ENCODE assay signal across 18 cellular contexts in genomic region chr9:117415584-117415937, GRCh38.
DNase-seq lines count a peak whose midpoint lies in the region; ATAC-seq and FAIRE-seq lines count a peak whose summit lies in the region.
"Had no signal": no experiment of that assay in that cellular context is flagged by ENCODE, and none has a peak within 500 bp of the region (broad histone marks: within the 10 kb centered on the region; RNA-seq: fewer than 3 reads in every experiment).

No MANE protein-coding gene starts in this region.

- peaks cover 7% of the 10 kb centered on the region; the same call in 1 of the 2 replicates for H3K4me1 ChIP-seq in iPS-20b (ENCODE audit: insufficient read depth, low read length)

- no peak overlapping the region for H3K27ac ChIP-seq in iPS-20b (ENCODE audit: low read length)
- H3K27ac ChIP-seq in substantia nigra (ENCODE audit: low read depth, low read length, poor library complexity, severe bottlenecking), result peak overlapping the region; percentile 36
- H3K27ac ChIP-seq: brain microvascular endothelial cell, gastrocnemius medialis, transverse colon had no signal

- no peaks in the 10 kb centered on the region for H3K9me3 ChIP-seq in iPS-20b (ENCODE audit: insufficient read depth, low read depth, low read length)
- H3K9me3 ChIP-seq: gastrocnemius medialis, transverse colon had no signal

- H3K36me3 ChIP-seq in iPS-20b (ENCODE audit: insufficient read depth, low read depth, low read length), result no peaks in the 10 kb centered on the region
- H3K36me3 ChIP-seq: brain microvascular endothelial cell, gastrocnemius medialis, transverse colon had no signal

- FAIRE-seq in HTR-8/SVneo (lab: Jason Lieb, UNC) (no peak), RCC 7860 (lab: Jason Lieb, UNC) (no peak)
- FAIRE-seq: A204.1 had no signal

- H3K27me3 ChIP-seq in iPS-20b (ENCODE audit: insufficient read depth, low read length), result peaks cover 83% of the 10 kb centered on the region

- DNase-seq in DMS53 (lab: John Stamatoyannopoulos, UW) (peak; percentile 12), DMS53 treated with DMSO at 0.1 percent for 48 hours (lab: John Stamatoyannopoulos, UW; ENCODE audit: unreplicated experiment) (no peak), astrocyte of the hippocampus (ENCODE audit: low read depth, low spot score) (peak; percentile 7), substantia nigra (lab: John Stamatoyannopoulos, UW) (peak in 4 of 49 donors; percentile 6 to 40 (median 18)), HTR-8/SVneo (ENCODE audit: insufficient read length, low spot score) (no peak), RCC 7860 (ENCODE audit: low spot score) (no peak)
- DNase-seq: activated naive CD4-positive, alpha-beta T cell; brain microvascular endothelial cell; effector memory CD4-positive, alpha-beta T cell; gastrocnemius medialis; naive thymus-derived CD4-positive, alpha-beta T cell; NCI-H2107; SIG-M5; stimulated activated CD4-positive, alpha-beta T cell treated with anti-CD3 and anti-CD28 coated beads, Interleukin-1b, Interleukin-23, amount 100 ng/mL, for 48 hours; transverse colon had no signal

- ATAC-seq in GM21619 (IDR thresholded peaks at IDR 0.05; ENCODE audit: unreplicated experiment), result no peak
- ATAC-seq: naive thymus-derived CD4-positive, alpha-beta T cell had no signal

- H3K9ac ChIP-seq in iPS-20b (ENCODE audit: low read depth, low read length), result peak overlapping the region; percentile 8; the same call in 1 of the 2 replicates

- H3K4me3 ChIP-seq in iPS-20b (ENCODE audit: low read length), result peak overlapping the region; percentile 67

Comparison
In these comparisons a context has a peak if more than half of its experiments do, and no peak if none do; other contexts are left out.
1. DNase-seq: peak in DMS53 (single experiment) and astrocyte of the hippocampus (single experiment); none in DMS53 treated with DMSO at 0.1 percent for 48 hours (single experiment), HTR-8/SVneo (single experiment) and RCC 7860 (single experiment).